1 cellular context compared by ENCODE assay signal in genomic region chr1:175129997-175130648, GRCh38.
TF ChIP-seq lines count a peak whose summit lies in the region.

No MANE protein-coding gene starts in this region.

TF ChIP-seq in H1, 55 proteins besides CTCF, POLR2A, EP300 and RAD21:
- TF ChIP-seq, protein P1, sequence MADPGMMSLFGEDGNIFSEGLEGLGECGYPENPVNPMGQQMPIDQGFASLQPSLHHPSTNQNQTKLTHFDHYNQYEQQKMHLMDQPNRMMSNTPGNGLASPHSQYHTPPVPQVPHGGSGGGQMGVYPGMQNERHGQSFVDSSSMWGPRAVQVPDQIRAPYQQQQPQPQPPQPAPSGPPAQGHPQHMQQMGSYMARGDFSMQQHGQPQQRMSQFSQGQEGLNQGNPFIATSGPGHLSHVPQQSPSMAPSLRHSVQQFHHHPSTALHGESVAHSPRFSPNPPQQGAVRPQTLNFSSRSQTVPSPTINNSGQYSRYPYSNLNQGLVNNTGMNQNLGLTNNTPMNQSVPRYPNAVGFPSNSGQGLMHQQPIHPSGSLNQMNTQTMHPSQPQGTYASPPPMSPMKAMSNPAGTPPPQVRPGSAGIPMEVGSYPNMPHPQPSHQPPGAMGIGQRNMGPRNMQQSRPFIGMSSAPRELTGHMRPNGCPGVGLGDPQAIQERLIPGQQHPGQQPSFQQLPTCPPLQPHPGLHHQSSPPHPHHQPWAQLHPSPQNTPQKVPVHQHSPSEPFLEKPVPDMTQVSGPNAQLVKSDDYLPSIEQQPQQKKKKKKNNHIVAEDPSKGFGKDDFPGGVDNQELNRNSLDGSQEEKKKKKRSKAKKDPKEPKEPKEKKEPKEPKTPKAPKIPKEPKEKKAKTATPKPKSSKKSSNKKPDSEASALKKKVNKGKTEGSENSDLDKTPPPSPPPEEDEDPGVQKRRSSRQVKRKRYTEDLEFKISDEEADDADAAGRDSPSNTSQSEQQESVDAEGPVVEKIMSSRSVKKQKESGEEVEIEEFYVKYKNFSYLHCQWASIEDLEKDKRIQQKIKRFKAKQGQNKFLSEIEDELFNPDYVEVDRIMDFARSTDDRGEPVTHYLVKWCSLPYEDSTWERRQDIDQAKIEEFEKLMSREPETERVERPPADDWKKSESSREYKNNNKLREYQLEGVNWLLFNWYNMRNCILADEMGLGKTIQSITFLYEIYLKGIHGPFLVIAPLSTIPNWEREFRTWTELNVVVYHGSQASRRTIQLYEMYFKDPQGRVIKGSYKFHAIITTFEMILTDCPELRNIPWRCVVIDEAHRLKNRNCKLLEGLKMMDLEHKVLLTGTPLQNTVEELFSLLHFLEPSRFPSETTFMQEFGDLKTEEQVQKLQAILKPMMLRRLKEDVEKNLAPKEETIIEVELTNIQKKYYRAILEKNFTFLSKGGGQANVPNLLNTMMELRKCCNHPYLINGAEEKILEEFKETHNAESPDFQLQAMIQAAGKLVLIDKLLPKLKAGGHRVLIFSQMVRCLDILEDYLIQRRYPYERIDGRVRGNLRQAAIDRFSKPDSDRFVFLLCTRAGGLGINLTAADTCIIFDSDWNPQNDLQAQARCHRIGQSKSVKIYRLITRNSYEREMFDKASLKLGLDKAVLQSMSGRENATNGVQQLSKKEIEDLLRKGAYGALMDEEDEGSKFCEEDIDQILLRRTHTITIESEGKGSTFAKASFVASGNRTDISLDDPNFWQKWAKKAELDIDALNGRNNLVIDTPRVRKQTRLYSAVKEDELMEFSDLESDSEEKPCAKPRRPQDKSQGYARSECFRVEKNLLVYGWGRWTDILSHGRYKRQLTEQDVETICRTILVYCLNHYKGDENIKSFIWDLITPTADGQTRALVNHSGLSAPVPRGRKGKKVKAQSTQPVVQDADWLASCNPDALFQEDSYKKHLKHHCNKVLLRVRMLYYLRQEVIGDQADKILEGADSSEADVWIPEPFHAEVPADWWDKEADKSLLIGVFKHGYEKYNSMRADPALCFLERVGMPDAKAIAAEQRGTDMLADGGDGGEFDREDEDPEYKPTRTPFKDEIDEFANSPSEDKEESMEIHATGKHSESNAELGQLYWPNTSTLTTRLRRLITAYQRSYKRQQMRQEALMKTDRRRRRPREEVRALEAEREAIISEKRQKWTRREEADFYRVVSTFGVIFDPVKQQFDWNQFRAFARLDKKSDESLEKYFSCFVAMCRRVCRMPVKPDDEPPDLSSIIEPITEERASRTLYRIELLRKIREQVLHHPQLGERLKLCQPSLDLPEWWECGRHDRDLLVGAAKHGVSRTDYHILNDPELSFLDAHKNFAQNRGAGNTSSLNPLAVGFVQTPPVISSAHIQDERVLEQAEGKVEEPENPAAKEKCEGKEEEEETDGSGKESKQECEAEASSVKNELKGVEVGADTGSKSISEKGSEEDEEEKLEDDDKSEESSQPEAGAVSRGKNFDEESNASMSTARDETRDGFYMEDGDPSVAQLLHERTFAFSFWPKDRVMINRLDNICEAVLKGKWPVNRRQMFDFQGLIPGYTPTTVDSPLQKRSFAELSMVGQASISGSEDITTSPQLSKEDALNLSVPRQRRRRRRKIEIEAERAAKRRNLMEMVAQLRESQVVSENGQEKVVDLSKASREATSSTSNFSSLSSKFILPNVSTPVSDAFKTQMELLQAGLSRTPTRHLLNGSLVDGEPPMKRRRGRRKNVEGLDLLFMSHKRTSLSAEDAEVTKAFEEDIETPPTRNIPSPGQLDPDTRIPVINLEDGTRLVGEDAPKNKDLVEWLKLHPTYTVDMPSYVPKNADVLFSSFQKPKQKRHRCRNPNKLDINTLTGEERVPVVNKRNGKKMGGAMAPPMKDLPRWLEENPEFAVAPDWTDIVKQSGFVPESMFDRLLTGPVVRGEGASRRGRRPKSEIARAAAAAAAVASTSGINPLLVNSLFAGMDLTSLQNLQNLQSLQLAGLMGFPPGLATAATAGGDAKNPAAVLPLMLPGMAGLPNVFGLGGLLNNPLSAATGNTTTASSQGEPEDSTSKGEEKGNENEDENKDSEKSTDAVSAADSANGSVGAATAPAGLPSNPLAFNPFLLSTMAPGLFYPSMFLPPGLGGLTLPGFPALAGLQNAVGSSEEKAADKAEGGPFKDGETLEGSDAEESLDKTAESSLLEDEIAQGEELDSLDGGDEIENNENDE (IDR thresholded peaks at IDR 0.05; ENCODE audit: insufficient replicate concordance, low read length) = no peak
- TF ChIP-seq PHF8 (conservative IDR thresholded peaks at IDR 0.05; ENCODE audit: low read depth, low read length) = no peak
- TF ChIP-seq BRCA1 (IDR thresholded peaks at IDR 0.05; ENCODE audit: low read depth, low read length) = no peak
- TF ChIP-seq SP1 (IDR thresholded peaks at IDR 0.05; ENCODE audit: low read depth, low read length) = peak; percentile 33; the same call in 1 of the 2 replicates
- TF ChIP-seq, protein P2, sequence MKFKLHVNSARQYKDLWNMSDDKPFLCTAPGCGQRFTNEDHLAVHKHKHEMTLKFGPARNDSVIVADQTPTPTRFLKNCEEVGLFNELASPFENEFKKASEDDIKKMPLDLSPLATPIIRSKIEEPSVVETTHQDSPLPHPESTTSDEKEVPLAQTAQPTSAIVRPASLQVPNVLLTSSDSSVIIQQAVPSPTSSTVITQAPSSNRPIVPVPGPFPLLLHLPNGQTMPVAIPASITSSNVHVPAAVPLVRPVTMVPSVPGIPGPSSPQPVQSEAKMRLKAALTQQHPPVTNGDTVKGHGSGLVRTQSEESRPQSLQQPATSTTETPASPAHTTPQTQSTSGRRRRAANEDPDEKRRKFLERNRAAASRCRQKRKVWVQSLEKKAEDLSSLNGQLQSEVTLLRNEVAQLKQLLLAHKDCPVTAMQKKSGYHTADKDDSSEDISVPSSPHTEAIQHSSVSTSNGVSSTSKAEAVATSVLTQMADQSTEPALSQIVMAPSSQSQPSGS (IDR thresholded peaks at IDR 0.05; ENCODE audit: low read length) = peak; percentile 95
- no peak for TF ChIP-seq RXRA (IDR thresholded peaks at IDR 0.05; ENCODE audit: insufficient read depth, low read depth, low read length)
- no peak for TF ChIP-seq TBP (IDR thresholded peaks at IDR 0.05; ENCODE audit: low read depth, low read length)
- no peak for TF ChIP-seq SAP30 (IDR thresholded peaks at IDR 0.05; ENCODE audit: insufficient read depth, insufficient replicate concordance, low read length)
- TF ChIP-seq RBBP5 (IDR thresholded peaks at IDR 0.05; ENCODE audit: borderline replicate concordance, low read depth, low read length) = no peak
- TF ChIP-seq KDM4A (IDR thresholded peaks at IDR 0.05; ENCODE audit: low read depth, low read length, severe bottlenecking) = no peak
- TF ChIP-seq BACH1 (IDR thresholded peaks at IDR 0.05; ENCODE audit: low read length) = no peak
- peak; percentile 91 for TF ChIP-seq CEBPB (IDR thresholded peaks at IDR 0.05; ENCODE audit: low read depth, low read length)
- TF ChIP-seq SIX5 (IDR thresholded peaks at IDR 0.05; ENCODE audit: low read depth, low read length) = no peak
- TF ChIP-seq CHD2 (IDR thresholded peaks at IDR 0.05; ENCODE audit: low read length) = no peak
- TF ChIP-seq JUND (IDR thresholded peaks at IDR 0.05; ENCODE audit: low read length) = peak; percentile 70
- TF ChIP-seq, protein P3, sequence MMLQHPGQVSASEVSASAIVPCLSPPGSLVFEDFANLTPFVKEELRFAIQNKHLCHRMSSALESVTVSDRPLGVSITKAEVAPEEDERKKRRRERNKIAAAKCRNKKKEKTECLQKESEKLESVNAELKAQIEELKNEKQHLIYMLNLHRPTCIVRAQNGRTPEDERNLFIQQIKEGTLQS (IDR thresholded peaks at IDR 0.05; ENCODE audit: insufficient read depth, low read depth, low read length) = no peak
- no peak for TF ChIP-seq CBX5 (IDR thresholded peaks at IDR 0.05; ENCODE audit: low read depth, low read length)
- TF ChIP-seq NANOG (IDR thresholded peaks at IDR 0.05; ENCODE audit: insufficient read depth, low read depth, low read length, poor library complexity, severe bottlenecking) = peak; percentile 65
- TF ChIP-seq HDAC6 (IDR thresholded peaks at IDR 0.05; ENCODE audit: low read depth, low read length) = no peak
- peak; percentile 39 for TF ChIP-seq ASH2L (IDR thresholded peaks at IDR 0.05; ENCODE audit: low read length)
- no peak for TF ChIP-seq SP2 (IDR thresholded peaks at IDR 0.05; ENCODE audit: low read length)
- peak; percentile 52; the same call in 1 of the 2 replicates for TF ChIP-seq CREB1 (IDR thresholded peaks at IDR 0.05)
- TF ChIP-seq TAF7 (optimal IDR thresholded peaks at IDR 0.05; ENCODE audit: borderline replicate concordance, low read depth, low read length) = no peak
- TF ChIP-seq SRF (IDR thresholded peaks at IDR 0.05; ENCODE audit: low read depth, low read length) = no peak
- no peak for TF ChIP-seq POLR2AphosphoS5 (IDR thresholded peaks at IDR 0.05; ENCODE audit: low read depth, low read length)
- TF ChIP-seq, protein P4, sequence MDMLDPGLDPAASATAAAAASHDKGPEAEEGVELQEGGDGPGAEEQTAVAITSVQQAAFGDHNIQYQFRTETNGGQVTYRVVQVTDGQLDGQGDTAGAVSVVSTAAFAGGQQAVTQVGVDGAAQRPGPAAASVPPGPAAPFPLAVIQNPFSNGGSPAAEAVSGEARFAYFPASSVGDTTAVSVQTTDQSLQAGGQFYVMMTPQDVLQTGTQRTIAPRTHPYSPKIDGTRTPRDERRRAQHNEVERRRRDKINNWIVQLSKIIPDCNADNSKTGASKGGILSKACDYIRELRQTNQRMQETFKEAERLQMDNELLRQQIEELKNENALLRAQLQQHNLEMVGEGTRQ (IDR thresholded peaks at IDR 0.05; ENCODE audit: low read length) = no peak
- TF ChIP-seq CTBP2 (IDR thresholded peaks at IDR 0.05; ENCODE audit: borderline replicate concordance, insufficient read depth, insufficient read length, low read length) = no peak
- TF ChIP-seq TAF1 (IDR thresholded peaks at IDR 0.05; ENCODE audit: low read depth, low read length) = 0 out of 2 replicates have a peak, but pooled peaks have one; percentile 16
- TF ChIP-seq NRF1 (IDR thresholded peaks at IDR 0.05; ENCODE audit: low read depth, low read length) = no peak
- no peak for TF ChIP-seq KDM5A (IDR thresholded peaks at IDR 0.05; ENCODE audit: low read length)
- no peak for TF ChIP-seq TCF12 (IDR thresholded peaks at IDR 0.05; ENCODE audit: low read depth, low read length)
- peak; percentile 92 for TF ChIP-seq RFX5 (IDR thresholded peaks at IDR 0.05; ENCODE audit: borderline replicate concordance, low read depth, low read length)
- TF ChIP-seq SP4 (IDR thresholded peaks at IDR 0.05; ENCODE audit: low read length) = no peak
- no peak for TF ChIP-seq CBX8 (IDR thresholded peaks at IDR 0.05; ENCODE audit: borderline replicate concordance, low read depth, low read length)
- TF ChIP-seq GABPA (IDR thresholded peaks at IDR 0.05; ENCODE audit: borderline replicate concordance, insufficient read depth, low read length) = no peak
- TF ChIP-seq FOSL1 (IDR thresholded peaks at IDR 0.05; ENCODE audit: insufficient read depth, low read depth, low read length) = no peak
- 0 out of 2 replicates have a peak, but pooled peaks have one; percentile 42 for TF ChIP-seq POU5F1 (IDR thresholded peaks at IDR 0.05; ENCODE audit: low read depth, low read length)
- no peak for TF ChIP-seq TEAD4 (IDR thresholded peaks at IDR 0.05; ENCODE audit: low read depth, low read length)
- TF ChIP-seq BCL11A (IDR thresholded peaks at IDR 0.05; ENCODE audit: low read depth in 2 of 2, low read length in 2 of 2) = no peak
- TF ChIP-seq HDAC2 (IDR thresholded peaks at IDR 0.05; ENCODE audit: borderline replicate concordance in 1 of 2, low read depth in 2 of 2, low read length in 2 of 2) = no peak; a peak in 1 of 4 replicates
- no peak for TF ChIP-seq ZNF274 (IDR thresholded peaks at IDR 0.05; ENCODE audit: borderline replicate concordance, extremely low read depth, low read length)
- TF ChIP-seq JUN (IDR thresholded peaks at IDR 0.05; ENCODE audit: low read depth, low read length) = peak; percentile 76
- no peak for TF ChIP-seq EGR1 (IDR thresholded peaks at IDR 0.05; ENCODE audit: borderline replicate concordance, low read depth, low read length)
- no peak for TF ChIP-seq EZH2 (IDR thresholded peaks at IDR 0.05; ENCODE audit: low read depth, low read length, severe bottlenecking)
- TF ChIP-seq SUZ12 (IDR thresholded peaks at IDR 0.05; ENCODE audit: low read length) = no peak
- peak; percentile 89 for TF ChIP-seq MAX (IDR thresholded peaks at IDR 0.05)
- no peak for TF ChIP-seq SIRT6 (IDR thresholded peaks at IDR 0.05; ENCODE audit: low read length)
- TF ChIP-seq CHD1 (IDR thresholded peaks at IDR 0.05; ENCODE audit: low read depth, low read length) = no peak
- TF ChIP-seq YY1 (IDR thresholded peaks at IDR 0.05; ENCODE audit: low read depth, low read length) = no peak
- no peak for TF ChIP-seq KDM1A (IDR thresholded peaks at IDR 0.05; ENCODE audit: borderline replicate concordance, low read length)
- TF ChIP-seq MAFK (IDR thresholded peaks at IDR 0.05; ENCODE audit: low read depth, low read length) = no peak
- TF ChIP-seq, protein P5, sequence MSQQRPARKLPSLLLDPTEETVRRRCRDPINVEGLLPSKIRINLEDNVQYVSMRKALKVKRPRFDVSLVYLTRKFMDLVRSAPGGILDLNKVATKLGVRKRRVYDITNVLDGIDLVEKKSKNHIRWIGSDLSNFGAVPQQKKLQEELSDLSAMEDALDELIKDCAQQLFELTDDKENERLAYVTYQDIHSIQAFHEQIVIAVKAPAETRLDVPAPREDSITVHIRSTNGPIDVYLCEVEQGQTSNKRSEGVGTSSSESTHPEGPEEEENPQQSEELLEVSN (IDR thresholded peaks at IDR 0.05) = no peak
- no peak for TF ChIP-seq SIN3A (conservative IDR thresholded peaks at IDR 0.05 in 1 of 2, IDR thresholded peaks at IDR 0.05 in 1 of 2; ENCODE audit: low read depth in 1 of 2, low read length in 2 of 2)
- no peak; the same call in 1 of the 2 replicates for TF ChIP-seq GTF2F1 (IDR thresholded peaks at IDR 0.05; ENCODE audit: borderline replicate concordance, low read depth, low read length)
- no peak for TF ChIP-seq RNF2 (IDR thresholded peaks at IDR 0.05; ENCODE audit: borderline replicate concordance, low read depth, low read length, missing control alignments, poor library complexity, severe bottlenecking)
